8 cellular contexts compared by ENCODE assay signal in genomic region chr10:99946051-99946450, GRCh38.
A peak's percentile ranks its signal among the peaks of the same experiment; 100 is the strongest.
DNase-seq lines count a peak whose midpoint lies in the region; TF ChIP-seq lines count a peak whose summit lies in the region.
"Not testable (repeated sequence)": the region's sequence is repeated elsewhere in the genome, so short reads cannot be mapped to it uniquely, and the experiment has no call there.

No MANE protein-coding gene starts in this region.

- H3K27me3 Mint-ChIP-seq in progenitor cell of endocrine pancreas: not testable (repeated sequence)

- H3K9ac ChIP-seq in liver (ENCODE audit: low read depth in 1 of 2, low read length in 2 of 2): not testable (repeated sequence)

- WGBS in liver: 98% methylated on average over 2 of the region's 2 CpGs

- TF ChIP-seq CTCF in 22Rv1 (IDR thresholded peaks at IDR 0.05); VCaP (conservative IDR thresholded peaks at IDR 0.05); choroid plexus epithelial cell (conservative IDR thresholded peaks at IDR 0.05; ENCODE audit: low read depth, low read length); liver (IDR thresholded peaks at IDR 0.05; ENCODE audit: low read depth, low read length, missing input control); progenitor cell of endocrine pancreas (IDR thresholded peaks at IDR 0.05; ENCODE audit: unreplicated experiment); vagina (IDR thresholded peaks at IDR 0.05): not testable (repeated sequence)

- TF ChIP-seq RAD21 in liver (IDR thresholded peaks at IDR 0.05): not testable (repeated sequence)

- intact Hi-C loops in vagina (cut with DNase I): not testable (repeated sequence)

- not testable (repeated sequence) for H3K4me1 Mint-ChIP-seq in progenitor cell of endocrine pancreas (ENCODE audit: low read depth)

- not testable (repeated sequence) for H3K27me3 ChIP-seq in liver (ENCODE audit: control insufficient read depth in 4 of 4, insufficient read depth in 4 of 4, low read length in 3 of 4); vagina

- peaks cover 18% of the 10 kb centered on the region for H3K36me3 Mint-ChIP-seq in progenitor cell of endocrine pancreas (ENCODE audit: insufficient read depth)

- peak; percentile 62 for DNase-seq in M059J (ENCODE audit: low read depth)
- peak; percentile 71 for DNase-seq in choroid plexus epithelial cell (ENCODE audit: low read depth)
- peak; percentile 48 for DNase-seq in glomerular visceral epithelial cell (ENCODE audit: extremely low spot score)
- not testable (repeated sequence) for DNase-seq in progenitor cell of endocrine pancreas (ENCODE audit: low spot score, unreplicated experiment); vagina (ENCODE audit: extremely low spot score in 2 of 2)

- H3K4me1 ChIP-seq in liver (ENCODE audit: control insufficient read depth in 4 of 4, insufficient read depth in 4 of 4, low read length in 3 of 4) (peaks cover 1 to 14% (median 4%) of the 10 kb centered on the region in 4 donors), vagina (peaks cover 44% of the 10 kb centered on the region)

- H3K9me3 Mint-ChIP-seq in progenitor cell of endocrine pancreas (ENCODE audit: low read depth): not testable (repeated sequence)

- not testable (repeated sequence) for H3K36me3 ChIP-seq in liver (ENCODE audit: control insufficient read depth in 4 of 4, insufficient read depth in 3 of 4, low read depth in 1 of 4, low read length in 3 of 4); vagina

- not testable (repeated sequence) for TF ChIP-seq POLR2A in vagina (IDR thresholded peaks at IDR 0.05)

- peak overlapping the region; percentile 68 for H3K27ac Mint-ChIP-seq in progenitor cell of endocrine pancreas

- not testable (repeated sequence) for H3K4me3 Mint-ChIP-seq in progenitor cell of endocrine pancreas (ENCODE audit: low read depth)

- not testable (repeated sequence) for H3K9me3 ChIP-seq in liver (ENCODE audit: control insufficient read depth in 4 of 4, low read length in 3 of 4); vagina

- peak overlapping the region; percentile 51 for H3K27ac ChIP-seq in 22Rv1
- peak overlapping the region; percentile 41; the same call in 1 of the 2 replicates for H3K27ac ChIP-seq in VCaP
- H3K27ac ChIP-seq in liver (ENCODE audit: low read depth in 1 of 2, low read length in 2 of 2): peak overlapping the region; percentile 61 to 91
- H3K27ac ChIP-seq in vagina: peak overlapping the region; percentile 1

- H3K4me3 ChIP-seq in choroid plexus epithelial cell (ENCODE audit: low read depth, low read length); liver (ENCODE audit: low read depth in 1 of 3, low read length in 3 of 3); vagina: not testable (repeated sequence)

Comparison
In these comparisons a context has a peak if more than half of its experiments do, and no peak if none do; other contexts are left out.
1. H3K27ac ChIP-seq: peak in every context shown above with its lines; median percentile 76 in liver; 51 in 22Rv1; 41 in VCaP; 1 in vagina.